Comparison of ENCODE assay signal across 8 cellular contexts in genomic region chr14:93892923-93893549, GRCh38. TPM values are rescaled to one million over a fixed set of nuclear protein-coding genes. Genes with fewer than 3 reads are reported as not detected.
A peak's percentile ranks its signal among the peaks of the same experiment; 100 is the strongest.
DNase-seq lines count a peak whose midpoint lies in the region; ATAC-seq lines count a peak whose summit lies in the region.

No MANE protein-coding gene starts in this region.

- ATAC-seq in GM18870 (IDR thresholded peaks at IDR 0.05; ENCODE audit: unreplicated experiment): no peak

- DNase-seq in Ammon's horn (ENCODE audit: low spot score): peak; percentile 70
- peak; percentile 46 for DNase-seq in GM19238 (ENCODE audit: insufficient read length, low spot score)
- DNase-seq in NCI-H2227 treated with DMSO at 0.1 percent for 48 hours (lab: John Stamatoyannopoulos, UW): peak; percentile 38
- DNase-seq in activated CD8-positive, alpha-beta memory T cell treated with anti-CD3 and anti-CD28 coated beads, Interleukin-2, amount 50 U/mL, for 1 hour (ENCODE audit: extremely low read depth): peak; percentile 9
- DNase-seq in epidermal melanocyte (ENCODE audit: insufficient read length, low spot score): peak; percentile 38
- DNase-seq in myocyte (ENCODE audit: low read depth): peak; percentile 69
- DNase-seq in stimulated activated CD8-positive, alpha-beta memory T cell treated with anti-CD3 and anti-CD28 coated beads, Interleukin-4, amount 100 ng/mL, for 48 hours: peak; percentile 92

RNA-seq across cellular contexts. Expression of gene FAM181A, which starts 34.1 kb away (rescaled TPM):
- total RNA-seq in myocyte: not detected in 2 replicates
- polyA plus RNA-seq in myocyte (2012): not detected

Comparison
In these comparisons a context has a peak if more than half of its experiments do, and no peak if none do; other contexts are left out.
1. DNase-seq: peak in every context shown above with its lines; median percentile 92 in stimulated activated CD8-positive, alpha-beta memory T cell treated with anti-CD3 and anti-CD28 coated beads, Interleukin-4, amount 100 ng/mL, for 48 hours; 70 in Ammon's horn; 69 in myocyte; 46 in GM19238; 38 in NCI-H2227 treated with DMSO at 0.1 percent for 48 hours; 38 in epidermal melanocyte; 9 in activated CD8-positive, alpha-beta memory T cell treated with anti-CD3 and anti-CD28 coated beads, Interleukin-2, amount 50 U/mL, for 1 hour.